In genomic region chr14:78595797-78596196, GRCh38 we compare ENCODE assay signal across 9 cellular contexts.
DNase-seq lines count a peak whose midpoint lies in the region; ATAC-seq and TF ChIP-seq lines count a peak whose summit lies in the region.
"Had no signal": no experiment of that assay in that cellular context is flagged by ENCODE, and none has a peak within 500 bp of the region (broad histone marks: within the 10 kb centered on the region; RNA-seq: fewer than 3 reads in every experiment).

No MANE protein-coding gene starts in this region.

- DNase-seq in AG04449 (ENCODE audit: low read depth, low spot score) = no peak
- DNase-seq in GM06990 (ENCODE audit: extremely low read depth, insufficient read length) = no peak
- DNase-seq in NCI-H748 (lab: John Stamatoyannopoulos, UW; ENCODE audit: unreplicated experiment) = peak; percentile 61
- DNase-seq in fibroblast of mammary gland (ENCODE audit: low read depth) = no peak
- no peak for DNase-seq in activated CD8-positive, alpha-beta memory T cell treated with anti-CD3 and anti-CD28 coated beads, Interleukin-2, amount 50 U/mL, for 48 hours
- DNase-seq in cortex of kidney (lab: John Stamatoyannopoulos, UW) = no peak
- DNase-seq: stimulated activated CD4-positive, alpha-beta T cell treated with anti-CD3 and anti-CD28 coated beads, Interleukin-4, amount 100 ng/mL, for 24 hours had no signal

- ATAC-seq in HG02678 (IDR thresholded peaks at IDR 0.05; ENCODE audit: unreplicated experiment) (no peak), GM21367 (IDR thresholded peaks at IDR 0.05; ENCODE audit: unreplicated experiment) (no peak)

- H3K4me3 ChIP-seq in AG04449 (ENCODE audit: low read depth, low read length) (no peak overlapping the region), GM06990 (replicated peaks; ENCODE audit: low read depth, low read length) (no peak overlapping the region), fibroblast of mammary gland (ENCODE audit: control insufficient read depth, low read depth, low read length) (no peak overlapping the region)

- CTCF ChIA-PET in AG04449 (lab: Yijun Ruan, JAX) = interaction anchor here (0.9 to 8.8 kb wide), 5 partner anchors 16 to 732 kb away, joined by 3 to 63 read pairs (median 15); no protein-coding TSS in a partner anchor

- H3K36me3 ChIP-seq in GM06990 (ENCODE audit: control insufficient read depth, insufficient read depth, low read length) = no peaks in the 10 kb centered on the region

- POLR2A ChIA-PET in AG04449 (lab: Yijun Ruan, JAX) = no interaction called here

- TF ChIP-seq CTCF in AG04449 (IDR thresholded peaks at IDR 0.05; ENCODE audit: insufficient read depth, low read length, missing control alignments) (peak; percentile 18), GM06990 (IDR thresholded peaks at IDR 0.05; ENCODE audit: insufficient read depth, low read length, poor library complexity, severe bottlenecking) (peak; percentile 48), fibroblast of mammary gland (conservative IDR thresholded peaks at IDR 0.05; ENCODE audit: control insufficient read depth, insufficient read depth, low read depth, low read length) (peak; percentile 29)

- H3K27me3 ChIP-seq in GM06990 (replicated peaks; ENCODE audit: control insufficient read depth, insufficient read depth, low read length) = no peaks in the 10 kb centered on the region; the same call in 1 of the 2 replicates
